ENCODE assay signal across 21 cellular contexts in the genomic region with DNA sequence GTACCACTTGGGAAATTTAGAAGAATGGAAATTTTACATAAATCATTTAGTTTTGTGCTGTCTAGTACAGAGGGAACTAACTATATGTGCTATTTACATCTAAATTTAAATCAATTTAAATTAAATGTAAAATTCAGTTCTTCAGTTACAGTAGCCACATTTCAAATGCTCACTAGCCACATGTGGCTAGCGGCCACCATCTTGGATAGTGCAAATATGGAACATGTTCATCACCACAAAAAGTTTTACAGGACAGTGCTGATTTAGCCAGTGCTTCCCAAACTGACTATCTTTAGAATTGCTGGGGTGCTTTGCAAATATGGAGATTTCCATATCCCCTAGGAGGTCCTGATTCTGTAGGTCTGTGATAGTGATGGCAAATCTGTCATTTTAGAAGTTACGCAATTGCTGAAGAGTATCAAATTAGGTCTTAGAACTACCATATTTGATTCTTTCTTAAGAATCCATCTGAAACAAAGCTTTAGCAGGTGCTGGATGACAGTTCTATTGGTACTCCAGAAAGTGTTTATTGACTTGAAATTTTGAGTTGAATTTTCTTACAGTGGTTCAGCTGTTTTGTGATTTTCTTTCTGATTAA. TPM values are rescaled to one million over a fixed set of nuclear protein-coding genes. Genes with fewer than 3 reads are reported as not detected.
DNase-seq lines count a peak whose midpoint lies in the region; ATAC-seq, FAIRE-seq and TF ChIP-seq lines count a peak whose summit lies in the region.
"Had no signal": no experiment of that assay in that cellular context is flagged by ENCODE, and none has a peak within 500 bp of the region (broad histone marks: within the 10 kb centered on the region; RNA-seq: fewer than 3 reads in every experiment).

No MANE protein-coding gene starts in this region.

- RAD21 ChIA-PET in HCT116 (lab: Charles Lee; ENCODE audit: low non-redundant PET in 1 of 2, low total read pairs in 2 of 2, uncharacterized antibody in 2 of 2, unreplicated experiment in 2 of 2), result no interaction called here

- no TSS peak for BruUV-seq in HCT116 (replicated peaks; lab: Mats Ljungman, UMichigan)
- no TSS peak for BruUV-seq in K562 (replicated peaks; lab: Mats Ljungman, UMichigan)

- H3K9ac ChIP-seq in HCT116 (ENCODE audit: low read length), result no peak overlapping the region
- no peak overlapping the region for H3K9ac ChIP-seq in K562 (ENCODE audit: insufficient read depth in 1 of 2, low read depth in 2 of 2, low read length in 2 of 2)
- H3K9ac ChIP-seq: BLaER1 treated with 17β-estradiol and CSF1 and Interleukin-3, amounts not matched to agents 10 nM and 100 nM had no signal

- H3K36me3 ChIP-seq in HCT116 (ENCODE audit: control insufficient read depth in 1 of 2, insufficient read depth in 2 of 2, low read length in 2 of 2) (peaks cover 4 to 31% of the 10 kb centered on the region in 2 experiments), K562 (ENCODE audit: control insufficient read depth, insufficient read depth, low read length) (no peaks in the 10 kb centered on the region)

- intact Hi-C loops in HCT116 (cut with micrococcal nuclease), result no loop called here
- intact Hi-C loops in K562 (cut with micrococcal nuclease), result no loop called here

- no peak for TF ChIP-seq CTCF in A549 (IDR thresholded peaks at IDR 0.05)
- TF ChIP-seq CTCF in HCT116 (IDR thresholded peaks at IDR 0.05 in 2 of 3, conservative IDR thresholded peaks at IDR 0.05 in 1 of 3; ENCODE audit: borderline replicate concordance in 1 of 3, insufficient read depth in 1 of 3, low read depth in 2 of 3, low read length in 2 of 3), result no peak
- TF ChIP-seq CTCF in K562 (IDR thresholded peaks at IDR 0.05 in 2 of 3, conservative IDR thresholded peaks at IDR 0.05 in 1 of 3; ENCODE audit: insufficient read depth in 2 of 3, low read depth in 1 of 3, low read length in 3 of 3), result no peak

- in situ Hi-C loops in K562 (cut with MboI), result no loop called here

- no peak for TF ChIP-seq RAD21 in A549 (conservative IDR thresholded peaks at IDR 0.05 in 1 of 2, IDR thresholded peaks at IDR 0.05 in 1 of 2)
- TF ChIP-seq RAD21 in HCT116 (IDR thresholded peaks at IDR 0.05; ENCODE audit: low read depth), result no peak
- TF ChIP-seq RAD21 in K562 (CRISPR knock-in tag; conservative IDR thresholded peaks at IDR 0.05 in 1 of 2, IDR thresholded peaks at IDR 0.05 in 1 of 2), result no peak

- H3K79me2 ChIP-seq in HCT116 (ENCODE audit: insufficient read depth, low read length) (peaks cover 100% of the 10 kb centered on the region), K562 (ENCODE audit: control insufficient read depth, insufficient read depth, low read length) (peaks cover 34% of the 10 kb centered on the region)

- CTCF ChIA-PET in A549 (lab: Yijun Ruan, JAX), result no interaction called here
- CTCF ChIA-PET in HCT116 (lab: Charles Lee), result no interaction called here
- CTCF ChIA-PET in K562 (lab: Yijun Ruan, JAX; ENCODE audit: low intra/inter-chr PET ratio), result no interaction called here

- no peaks in the 10 kb centered on the region for H4K20me1 ChIP-seq in HCT116 (ENCODE audit: insufficient read depth)
- no peaks in the 10 kb centered on the region for H4K20me1 ChIP-seq in K562 (replicated peaks; ENCODE audit: control insufficient read depth, insufficient read depth, low read length)
- H4K20me1 ChIP-seq: BLaER1 treated with 17β-estradiol and CSF1 and Interleukin-3, amounts not matched to agents 10 nM and 100 nM had no signal

- 90% methylated on average over 2 of the region's 2 CpGs for WGBS in A549 (ENCODE audit: missing lambda C conversion rate)
- 92% methylated on average over 2 of the region's 2 CpGs for WGBS in K562 (ENCODE audit: insufficient coverage, low coverage, missing lambda C conversion rate)

- H3K27me3 ChIP-seq in HCT116 (ENCODE audit: insufficient read depth, low read length) (no peaks in the 10 kb centered on the region), K562 (ENCODE audit: control insufficient read depth in 2 of 2, insufficient read depth in 2 of 2, low read length in 2 of 2) (no peaks in the 10 kb centered on the region)
- H3K27me3 ChIP-seq: BLaER1 treated with 17β-estradiol and CSF1 and Interleukin-3, amounts not matched to agents 10 nM and 100 nM had no signal

- H3K4me2 ChIP-seq in A549, result no peak overlapping the region
- no peak overlapping the region for H3K4me2 ChIP-seq in HCT116 (ENCODE audit: low read length)
- no peak overlapping the region for H3K4me2 ChIP-seq in K562 (ENCODE audit: insufficient read depth, low read length)
- H3K4me2 ChIP-seq: BLaER1 treated with 17β-estradiol and CSF1 and Interleukin-3, amounts not matched to agents 10 nM and 100 nM had no signal

- H3K9me3 ChIP-seq in A549 (no peaks in the 10 kb centered on the region), HCT116 (ENCODE audit: control insufficient read depth in 1 of 2, insufficient read depth in 1 of 2, low read depth in 1 of 2, low read length in 2 of 2) (no peaks in the 10 kb centered on the region), K562 (replicated peaks; ENCODE audit: control insufficient read depth, insufficient read depth, low read depth, low read length) (no peaks in the 10 kb centered on the region)
- H3K9me3 ChIP-seq: Caco-2 had no signal

- peaks cover 26% of the 10 kb centered on the region for H3K4me1 ChIP-seq in A549
- H3K4me1 ChIP-seq in HCT116 (ENCODE audit: control insufficient read depth in 1 of 2, insufficient read depth in 2 of 2, low read length in 2 of 2), result peaks cover 15 to 25% of the 10 kb centered on the region in 2 experiments; a peak in 2 of 4 replicates
- no peaks in the 10 kb centered on the region for H3K4me1 ChIP-seq in K562 (replicated peaks in 1 of 2; ENCODE audit: control insufficient read depth in 2 of 2, insufficient read depth in 2 of 2, low read length in 2 of 2)
- H3K4me1 ChIP-seq: BLaER1 treated with 17β-estradiol and CSF1 and Interleukin-3, amounts not matched to agents 10 nM and 100 nM had no signal

- FAIRE-seq in A549 (lab: Jason Lieb, UNC), result no peak
- no peak for FAIRE-seq in K562 (lab: Jason Lieb, UNC)
- FAIRE-seq: A204.1, D721Med, G401.6, GM12891, GM19239 had no signal

- ATAC-seq in A549 (no peak), HCT116 (no peak), K562 (no peak), HG03039 (IDR thresholded peaks at IDR 0.05; ENCODE audit: unreplicated experiment) (no peak)
- ATAC-seq: CD8-positive, alpha-beta T cell had no signal

- POLR2A ChIA-PET in A549 (lab: Yijun Ruan, JAX), result interaction anchor here (0.7 kb wide), 1 partner anchor 13 kb away, joined by 3 read pairs; a partner anchor contains a TSS
- POLR2A ChIA-PET in HCT116 (lab: Charles Lee), result no interaction called here
- POLR2A ChIA-PET in K562 (lab: Yijun Ruan, JAX), result no interaction called here

- DNase-seq in A549 (ENCODE audit: low read depth in 1 of 2, low spot score in 1 of 2) (no peak), HCT116 (ENCODE audit: low read depth, low spot score) (no peak), K562 (ENCODE audit: extremely low read depth in 1 of 4, low spot score in 3 of 4) (no peak), NCI-H446 treated with DMSO at 0.1 percent for 48 hours (lab: John Stamatoyannopoulos, UW) (no peak), occipital lobe (lab: John Stamatoyannopoulos, UW) (no peak)
- DNase-seq: 8988T; AML-193; Caco-2; Calu3; CD4-positive, alpha-beta T cell; CD8-positive, alpha-beta T cell; DMS79 treated with DMSO at 0.1 percent for 48 hours; GF-D8 had no signal

- no peaks in the 10 kb centered on the region for H3K9me1 ChIP-seq in K562 (ENCODE audit: control insufficient read depth, insufficient read depth, low read length)

- no peak for TF ChIP-seq POLR2A in A549 (IDR thresholded peaks at IDR 0.05; ENCODE audit: low read length)
- no peak for TF ChIP-seq POLR2A in HCT116 (IDR thresholded peaks at IDR 0.05; ENCODE audit: borderline replicate concordance, extremely low read depth, insufficient read depth, insufficient read length)
- no peak for TF ChIP-seq POLR2A in K562 (conservative IDR thresholded peaks at IDR 0.05)

- no peak overlapping the region for H2AFZ ChIP-seq in HCT116 (ENCODE audit: low read depth, low read length, poor library complexity, severe bottlenecking)
- no peak overlapping the region for H2AFZ ChIP-seq in K562 (ENCODE audit: low read depth, low read length)

- no peak overlapping the region for H3K4me3 ChIP-seq in A549
- H3K4me3 ChIP-seq in HCT116 (replicated peaks in 1 of 2; ENCODE audit: low read depth in 1 of 2, low read length in 2 of 2), result no peak overlapping the region
- H3K4me3 ChIP-seq in K562, result no peak overlapping the region
- H3K4me3 ChIP-seq: BLaER1 treated with 17β-estradiol and CSF1 and Interleukin-3, amounts not matched to agents 10 nM and 100 nM had no signal

- H3K27ac ChIP-seq in A549 (no peak overlapping the region), HCT116 (ENCODE audit: low read depth, low read length) (no peak overlapping the region), K562 (ENCODE audit: extremely low read depth, low read depth, low read length) (no peak overlapping the region)
- H3K27ac ChIP-seq: BLaER1 treated with 17β-estradiol and CSF1 and Interleukin-3, amounts not matched to agents 10 nM and 100 nM; C4-2B had no signal

- 0 out of 2 replicates have a peak, but pooled peaks cover 2% of the 10 kb centered on the region for H3K9me2 ChIP-seq in HCT116 (ENCODE audit: insufficient read depth)

- TF ChIP-seq EP300 in A549 (IDR thresholded peaks at IDR 0.05) (no peak), K562 (IDR thresholded peaks at IDR 0.05; ENCODE audit: low read length) (no peak)

RNA-seq across cellular contexts. Expression of a gene that starts 12.8 kb away (rescaled TPM):
- polyA plus RNA-seq in A549 (2011; rRNA removed) (145 and 204 TPM in 2 replicates), A549 (2017; fragmentation: RNase III; extraction: RNeasy Plus Mini Kit Qiagen cat#74134 plus additional on column Dnase treatment) (62.4 to 76.9 TPM (median 65.7 TPM) in 3 replicates), K562 (2011; rRNA removed) (17.1 and 19.2 TPM in 2 replicates), K562 (2014; fragmentation: Illumina TruSeq; extraction: Trizol) (22.0 and 26.6 TPM in 2 replicates), K562 (2014; fragmentation: Nextera tagmentation; extraction: Ambion mirVana) (1 to 10 TPM; 8.9 to 9.6 TPM), K562 (2014; rRNA removed) (18.4 and 18.5 TPM in 2 replicates)
- polyA plus RNA-seq in A549 (2012; cell fraction: cytosol; rRNA removed), result 27.9 and 34.9 TPM in 2 replicates
- polyA plus RNA-seq in A549 (2012; cell fraction: nucleus; rRNA removed), result 23.7 and 39.5 TPM in 2 replicates
- polyA minus RNA-seq in A549 (2011; rRNA and poly(A)+ RNA removed), result 153 and 167 TPM in 2 replicates
- total RNA-seq in HCT116 (2021; ENCODE audit: unreplicated experiment) (89.9 TPM), K562 (2014; rRNA removed) (18.0 and 19.3 TPM in 2 replicates), K562 (2014; rRNA removed; fragmentation: Illumina TruSeq; extraction: Trizol) (26.4 and 29.4 TPM in 2 replicates), K562 (2015; rRNA removed; fragmentation: Illumina TruSeq; extraction: Trizol) (18.8 and 23.3 TPM in 2 replicates), K562 (2021) (23.5 and 25.7 TPM in 2 replicates), occipital lobe (114 TPM)
- 45.1 and 65.0 TPM in 2 replicates for polyA plus RNA-seq in HCT116 (2012)
- 56.2 and 142 TPM in 2 replicates for total RNA-seq in K562 (2011; cell fraction: chromatin; rRNA removed; ENCODE audit: low replicate concordance)
- total RNA-seq in K562 (2011; cell fraction: nucleolus; rRNA removed), result 22.2 and 34.2 TPM in 2 replicates
- 48.4 and 56.4 TPM in 2 replicates for total RNA-seq in K562 (2011; cell fraction: nucleoplasm; rRNA removed)
- 3.4 and 7.1 TPM in 2 replicates for polyA plus RNA-seq in K562 (2011; cell fraction: cytosol; rRNA removed)
- 20.8 and 21.1 TPM in 2 replicates for polyA plus RNA-seq in K562 (2011; cell fraction: nucleus; rRNA removed)
- 18.0 and 20.8 TPM in 2 replicates for polyA plus RNA-seq in K562 (2012)
- polyA minus RNA-seq in K562 (2011; rRNA and poly(A)+ RNA removed), result 66.7 and 79.8 TPM in 2 replicates
- polyA minus RNA-seq in K562 (2011; cell fraction: cytosol; rRNA and poly(A)+ RNA removed), result 13.6 and 15.0 TPM in 2 replicates
- polyA minus RNA-seq in K562 (2011; cell fraction: nucleus; rRNA and poly(A)+ RNA removed), result 41.3 and 76.3 TPM in 2 replicates
